In genomic region chr11:107565219-107565937, GRCh38 we compare ENCODE assay signal across 8 cellular contexts. TPM values are rescaled to one million over a fixed set of nuclear protein-coding genes. Genes with fewer than 3 reads are reported as not detected.
DNase-seq lines count a peak whose midpoint lies in the region; ATAC-seq lines count a peak whose summit lies in the region.

ALKBH8 (minus strand) TSS chr11:107565735; CDS start chr11:107560893, 4,842 bp downstream.

- peak; percentile 37 for DNase-seq in CMK (ENCODE audit: low read depth)
- peak; percentile 63 for DNase-seq in HK-2 (ENCODE audit: unreplicated experiment)
- peak; percentile 80 for DNase-seq in NOMO-1 treated with dmso at 0.1 percent for 144 hours (lab: John Stamatoyannopoulos, UW; ENCODE audit: unreplicated experiment)
- peak; percentile 47 for DNase-seq in activated CD8-positive, alpha-beta memory T cell treated with anti-CD3 and anti-CD28 coated beads, Interleukin-2, amount 50 U/mL, for 24 hours (ENCODE audit: extremely low read depth)
- peak; percentile 60 for DNase-seq in epidermal melanocyte (ENCODE audit: insufficient read length, low spot score)
- DNase-seq in mucosa of gallbladder (ENCODE audit: low spot score): peak; percentile 66
- DNase-seq in stimulated activated CD8-positive, alpha-beta memory T cell treated with anti-CD3 and anti-CD28 coated beads, Interleukin-4, amount 100 ng/mL, for 24 hours (ENCODE audit: low read depth): peak; percentile 63

- peak; percentile 71 for ATAC-seq in GM19463 (IDR thresholded peaks at IDR 0.05; ENCODE audit: unreplicated experiment)

RNA-seq across cellular contexts. Expression of gene ALKBH8, which starts in this region (rescaled TPM):
- 5.2 TPM for total RNA-seq in mucosa of gallbladder

Comparison
In these comparisons a context has a peak if more than half of its experiments do, and no peak if none do; other contexts are left out.
1. Peak in every context shown above with its lines: DNase-seq and ATAC-seq.